In genomic region chr11:65301491-65302329, GRCh38 we compare ENCODE assay signal across 1 cellular context.
TF ChIP-seq lines count a peak whose summit lies in the region.

No MANE protein-coding gene starts in this region.

TF ChIP-seq in H1, 55 proteins besides CTCF, POLR2A, EP300 and RAD21 (continued from another document):
- TF ChIP-seq CHD7 (IDR thresholded peaks at IDR 0.05; ENCODE audit: insufficient replicate concordance, low read length), result no peak
- no peak for TF ChIP-seq SIRT6 (IDR thresholded peaks at IDR 0.05; ENCODE audit: low read length)
- no peak for TF ChIP-seq SP1 (IDR thresholded peaks at IDR 0.05; ENCODE audit: low read depth, low read length)
